16 cellular contexts compared by ENCODE assay signal in genomic region chr5:151159649-151160373, GRCh38. TPM values are rescaled to one million over a fixed set of nuclear protein-coding genes. Genes with fewer than 3 reads are reported as not detected.
A peak's percentile ranks its signal among the peaks of the same experiment; 100 is the strongest.
DNase-seq lines count a peak whose midpoint lies in the region; ATAC-seq, FAIRE-seq and TF ChIP-seq lines count a peak whose summit lies in the region.
"Had no signal": no experiment of that assay in that cellular context is flagged by ENCODE, and none has a peak within 500 bp of the region (broad histone marks: within the 10 kb centered on the region; RNA-seq: fewer than 3 reads in every experiment).

No MANE protein-coding gene starts in this region.

- H3K9me3 ChIP-seq in DOHH2 (ENCODE audit: control insufficient read depth, insufficient read depth, low read length) = no peaks in the 10 kb centered on the region
- no peaks in the 10 kb centered on the region for H3K9me3 ChIP-seq in OCI-LY3 (ENCODE audit: insufficient read depth, low read length)
- no peaks in the 10 kb centered on the region for H3K9me3 ChIP-seq in naive thymus-derived CD4-positive, alpha-beta T cell (ENCODE audit: control insufficient read depth in 2 of 3, low read length in 3 of 3)
- H3K9me3 ChIP-seq in pancreas = no peaks in the 10 kb centered on the region
- H3K9me3 ChIP-seq: transverse colon had no signal

- intact Hi-C loops in naive thymus-derived CD4-positive, alpha-beta T cell (cut with micrococcal nuclease) = loop anchor here (5.0 to 10.0 kb wide), 5 partner anchors 155 to 597 kb away; partner anchors contain the start of genes ATOX1 (in 1 of the 2), IRGM (in 1 of the 2), RBM22 (in 1 of the 2) and SLC36A1 (in 1 of the 2)
- intact Hi-C loops in pancreas (cut with DNase I) = loop anchor here in 1 of 3 donors (5.0 kb wide), 1 partner anchor 33 kb away; no protein-coding TSS in a partner anchor

- H3K79me2 ChIP-seq in DOHH2 (ENCODE audit: control insufficient read depth, low read length) (no peaks in the 10 kb centered on the region), OCI-LY3 (ENCODE audit: low read length) (no peaks in the 10 kb centered on the region)

- H3K4me3 ChIP-seq in DOHH2 (ENCODE audit: low read length) = 0 out of 2 replicates have a peak overlapping the region, but pooled peaks have one; percentile 5
- no peak overlapping the region for H3K4me3 ChIP-seq in OCI-LY3 (ENCODE audit: low read length)
- H3K4me3 ChIP-seq in naive thymus-derived CD4-positive, alpha-beta T cell (ENCODE audit: low read length) = no peak overlapping the region
- no peak overlapping the region for H3K4me3 ChIP-seq in pancreas
- H3K4me3 ChIP-seq: cardiac muscle cell, transverse colon had no signal

- H3K36me3 Mint-ChIP-seq in naive thymus-derived CD4-positive, alpha-beta T cell = peaks cover 0 to 17% (median 0%) of the 10 kb centered on the region in 5 donors

- H4K20me1 ChIP-seq in DOHH2 (ENCODE audit: control insufficient read depth, insufficient read depth, low read depth, low read length) = no peaks in the 10 kb centered on the region
- no peaks in the 10 kb centered on the region for H4K20me1 ChIP-seq in OCI-LY3 (ENCODE audit: insufficient read depth, low read length)

- TF ChIP-seq CTCF in DOHH2 (IDR thresholded peaks at IDR 0.05; ENCODE audit: low read depth, low read length, poor library complexity, severe bottlenecking) (no peak), OCI-LY3 (IDR thresholded peaks at IDR 0.05; ENCODE audit: low read depth, low read length) (no peak), pancreas (IDR thresholded peaks at IDR 0.05) (no peak)

- no peak for FAIRE-seq in pancreas (lab: Jason Lieb, UNC)
- FAIRE-seq: H54 had no signal

- peaks cover 20 to 59% (median 44%) of the 10 kb centered on the region in 7 donors for H3K4me1 Mint-ChIP-seq in naive thymus-derived CD4-positive, alpha-beta T cell

- peaks cover 6% of the 10 kb centered on the region; the same call in 1 of the 2 replicates for H3F3A ChIP-seq in DOHH2 (ENCODE audit: control insufficient read depth, insufficient read depth)

- CTCF ChIA-PET in naive thymus-derived CD4-positive, alpha-beta T cell (lab: Charles Lee) = interaction anchor here (13.8 kb wide), 1 partner anchor 34 kb away, joined by 403 read pairs; no protein-coding TSS in a partner anchor

- no peaks in the 10 kb centered on the region for H3K36me3 ChIP-seq in DOHH2 (ENCODE audit: control insufficient read depth, low read length)
- H3K36me3 ChIP-seq in OCI-LY3 (replicated peaks; ENCODE audit: low read depth, low read length) = no peaks in the 10 kb centered on the region
- H3K36me3 ChIP-seq in naive thymus-derived CD4-positive, alpha-beta T cell (ENCODE audit: control insufficient read depth in 2 of 3, insufficient read depth in 3 of 3, low read length in 3 of 3) = peaks cover 0 to 9% (median 0%) of the 10 kb centered on the region in 3 experiments
- no peaks in the 10 kb centered on the region for H3K36me3 ChIP-seq in pancreas
- H3K36me3 ChIP-seq: cardiac muscle cell, transverse colon had no signal

- no peaks in the 10 kb centered on the region for H3K27me3 Mint-ChIP-seq in naive thymus-derived CD4-positive, alpha-beta T cell

- no peak for DNase-seq in naive thymus-derived CD4-positive, alpha-beta T cell
- no peak for DNase-seq in pancreas
- no peak for DNase-seq in activated CD4-positive, alpha-beta T cell treated with anti-CD3 and anti-CD28 coated beads for 48 hours
- DNase-seq: activated CD8-positive, alpha-beta memory T cell treated with anti-CD3 and anti-CD28 coated beads, Interleukin-2, amount 50 U/mL, for 48 hours; DMS153; islet precursor cell; NCI-H187 treated with DMSO at 0.1 percent for 48 hours; SHP77 treated with DMSO at 0.1 percent for 48 hours; transverse colon had no signal

- H2AFZ ChIP-seq in OCI-LY3 (ENCODE audit: low read depth, low read length) = no peak overlapping the region

- 83 to 85% methylated on average over 9 of the region's 9 CpGs for WGBS in pancreas, 2 donors

- no peaks in the 10 kb centered on the region for H3K9me3 Mint-ChIP-seq in naive thymus-derived CD4-positive, alpha-beta T cell

- H3K27ac Mint-ChIP-seq in naive thymus-derived CD4-positive, alpha-beta T cell = peak overlapping the region in 8 of 9 donors; percentile 2 to 99 (median 55)

- H3K27me3 ChIP-seq in DOHH2 (ENCODE audit: control insufficient read depth, low read length) = peaks cover 18% of the 10 kb centered on the region
- peaks cover 31% of the 10 kb centered on the region for H3K27me3 ChIP-seq in OCI-LY3 (ENCODE audit: low read depth, low read length)
- no peaks in the 10 kb centered on the region for H3K27me3 ChIP-seq in naive thymus-derived CD4-positive, alpha-beta T cell (ENCODE audit: control insufficient read depth in 2 of 2, insufficient read depth in 2 of 2, low read length in 2 of 2)
- H3K27me3 ChIP-seq in pancreas = no peaks in the 10 kb centered on the region
- H3K27me3 ChIP-seq: cardiac muscle cell had no signal

- peak overlapping the region in 4 of 10 donors; percentile 15 to 55 (median 36) for H3K4me3 Mint-ChIP-seq in naive thymus-derived CD4-positive, alpha-beta T cell

- H3K4me1 ChIP-seq in DOHH2 (ENCODE audit: control insufficient read depth, low read length) = peaks cover 62% of the 10 kb centered on the region
- peaks cover 34% of the 10 kb centered on the region for H3K4me1 ChIP-seq in OCI-LY3 (ENCODE audit: low read length)
- H3K4me1 ChIP-seq in naive thymus-derived CD4-positive, alpha-beta T cell (ENCODE audit: control insufficient read depth in 2 of 2, insufficient read depth in 2 of 2, low read length in 2 of 2) = peaks cover 21 to 22% of the 10 kb centered on the region in 2 donors
- H3K4me1 ChIP-seq in pancreas = peaks cover 3 to 9% (median 6%) of the 10 kb centered on the region in 3 donors

- POLR2A ChIA-PET in naive thymus-derived CD4-positive, alpha-beta T cell (lab: Charles Lee) = interaction anchor here (33.3 kb wide), 1 partner anchor 24 kb away, joined by 760 read pairs; no protein-coding TSS in a partner anchor

- H3K9me2 ChIP-seq in DOHH2 (replicated peaks; ENCODE audit: control insufficient read depth, low read length) = no peaks in the 10 kb centered on the region

- H3K27ac ChIP-seq in DOHH2 (ENCODE audit: low read depth, low read length) (no peak overlapping the region), OCI-LY3 (ENCODE audit: low read length) (no peak overlapping the region), pancreas (no peak overlapping the region)
- H3K27ac ChIP-seq in naive thymus-derived CD4-positive, alpha-beta T cell (ENCODE audit: low read depth, low read length) = no peak overlapping the region
- H3K27ac ChIP-seq: transverse colon had no signal

- H3K4me2 ChIP-seq in DOHH2 (ENCODE audit: low read length) (peak overlapping the region; percentile 28), OCI-LY3 (ENCODE audit: low read length) (peak overlapping the region; percentile 49)

- ATAC-seq in GM18519 (IDR thresholded peaks at IDR 0.05; ENCODE audit: low FRiP score, unreplicated experiment) (peak; percentile 34), pancreas (no peak), HG03196 (IDR thresholded peaks at IDR 0.05; ENCODE audit: unreplicated experiment) (no peak)
- ATAC-seq in naive thymus-derived CD4-positive, alpha-beta T cell = no peak
- ATAC-seq: activated CD4-positive, CD25-positive, alpha-beta regulatory T cell treated with anti-CD3 and anti-CD28 coated beads, Interleukin-2, amount 50 U/mL, for 24 hours had no signal

- H3K9ac ChIP-seq in OCI-LY3 (ENCODE audit: low read length) = no peak overlapping the region

RNA-seq across cellular contexts. Expression of gene ANXA6, which starts 2.2 kb away (rescaled TPM):
- 100 to 1,000 TPM; 212 to 512 (median 272) TPM for total RNA-seq in naive thymus-derived CD4-positive, alpha-beta T cell
- polyA plus RNA-seq in naive thymus-derived CD4-positive, alpha-beta T cell = 100 to 1,000 TPM; 272 to 295 TPM
- total RNA-seq in pancreas = 10 to 100 TPM; 39.6 to 70.8 (median 48.7) TPM
- polyA plus RNA-seq in pancreas = 10 to 100 TPM; 37.0 to 64.2 TPM
